In the genomic region with DNA sequence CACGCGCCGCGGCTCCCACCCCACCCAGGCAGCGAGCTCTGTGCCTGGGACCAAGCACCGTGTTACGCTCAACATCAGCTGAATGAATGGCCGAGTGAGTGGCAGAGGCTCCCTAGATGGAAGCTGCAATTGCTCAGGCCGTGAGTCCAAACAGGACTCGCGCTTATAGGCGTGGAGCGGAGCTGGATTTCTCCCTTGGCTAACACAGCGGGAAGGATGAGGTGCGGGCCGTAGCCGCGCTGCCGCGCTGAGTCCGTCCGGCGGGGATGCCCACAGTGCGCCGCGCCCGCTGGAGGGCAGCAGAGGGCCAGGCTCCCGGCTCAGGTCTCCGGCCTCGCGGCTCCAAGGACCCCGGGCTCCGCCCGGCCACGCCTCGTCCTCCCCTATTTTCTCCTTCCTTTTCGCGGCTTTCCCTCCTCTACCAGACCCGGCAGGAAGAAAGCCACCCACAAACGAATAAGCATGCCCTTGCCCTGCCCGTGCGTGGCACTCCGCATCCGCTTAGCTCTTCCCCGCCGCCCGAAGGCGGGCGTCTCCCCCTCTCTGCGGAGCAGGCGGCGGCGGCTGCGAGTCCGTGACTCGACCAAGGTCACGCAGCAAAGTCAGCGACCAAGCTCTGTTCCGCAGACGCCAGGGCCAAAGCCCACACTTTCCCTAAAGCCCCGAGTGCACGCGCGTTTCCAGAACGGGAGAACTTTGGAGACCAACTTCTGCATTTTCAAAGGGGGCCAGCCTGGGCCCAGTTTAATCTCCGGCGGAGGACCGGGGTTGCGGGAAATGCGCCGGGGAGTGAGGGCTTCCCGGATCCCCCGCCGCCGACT, we compare ENCODE assay signal across 1 cellular context.
TF ChIP-seq lines count a peak whose summit lies in the region.

No MANE protein-coding gene starts in this region.

TF ChIP-seq in HEK293, 187 proteins besides CTCF, POLR2A, EP300 and RAD21 (continued from another document and continues in another):
- TF ChIP-seq ZNF704 (tag by site-specific recombination; IDR thresholded peaks at IDR 0.05) (no peak), ZNF473 (tag by site-specific recombination; IDR thresholded peaks at IDR 0.05) (no peak), GLI4 (tag by site-specific recombination; IDR thresholded peaks at IDR 0.05) (no peak), PRDM10 (tag by site-specific recombination; IDR thresholded peaks at IDR 0.05) (peak; percentile 68), MEIS1 (CRISPR knock-in tag; IDR thresholded peaks at IDR 0.05; ENCODE audit: borderline replicate concordance) (no peak), ZNF157 (tag by site-specific recombination; IDR thresholded peaks at IDR 0.05) (no peak), KLF8 (tag by site-specific recombination; IDR thresholded peaks at IDR 0.05) (peak; percentile 80; the same call in 1 of the 2 replicates), ZNF654 (tag by site-specific recombination; IDR thresholded peaks at IDR 0.05; ENCODE audit: low read depth) (peak; percentile 14; the same call in 1 of the 2 replicates), ZSCAN30 (tag by site-specific recombination; IDR thresholded peaks at IDR 0.05) (no peak), ZNF292 (tag by site-specific recombination; IDR thresholded peaks at IDR 0.05; ENCODE audit: borderline replicate concordance, low read depth) (no peak), ZNF2 (tag by site-specific recombination; IDR thresholded peaks at IDR 0.05) (no peak), ZNF521 (tag by site-specific recombination; IDR thresholded peaks at IDR 0.05) (no peak), ZNF211 (tag by site-specific recombination; IDR thresholded peaks at IDR 0.05; ENCODE audit: low read depth) (no peak), ZNF23 (tag by site-specific recombination; IDR thresholded peaks at IDR 0.05; ENCODE audit: borderline replicate concordance) (no peak), SP3 (tag by site-specific recombination; IDR thresholded peaks at IDR 0.05) (peak; percentile 74), ZNF747 (tag by site-specific recombination; IDR thresholded peaks at IDR 0.05) (no peak), ZNF362 (tag by site-specific recombination; IDR thresholded peaks at IDR 0.05) (no peak), MZF1 (tag by site-specific recombination; IDR thresholded peaks at IDR 0.05; ENCODE audit: borderline replicate concordance) (no peak), ZNF785 (tag by site-specific recombination; IDR thresholded peaks at IDR 0.05) (no peak), ZNF561 (tag by site-specific recombination; IDR thresholded peaks at IDR 0.05; ENCODE audit: borderline replicate concordance) (0 out of 2 replicates have a peak, but pooled peaks have one; percentile 48), ZNF596 (tag by site-specific recombination; IDR thresholded peaks at IDR 0.05) (no peak), PBX3 (CRISPR knock-in tag; IDR thresholded peaks at IDR 0.05) (no peak), HOXC10 (CRISPR knock-in tag; IDR thresholded peaks at IDR 0.05) (no peak), BCL11A (tag by site-specific recombination; IDR thresholded peaks at IDR 0.05; ENCODE audit: low read depth) (no peak), ZNF311 (tag by site-specific recombination; IDR thresholded peaks at IDR 0.05; ENCODE audit: borderline replicate concordance) (no peak), HOXA7 (CRISPR knock-in tag; IDR thresholded peaks at IDR 0.05; ENCODE audit: borderline replicate concordance) (no peak), ZNF639 (tag by site-specific recombination; IDR thresholded peaks at IDR 0.05) (no peak), ZFP37 (tag by site-specific recombination; IDR thresholded peaks at IDR 0.05) (peak; percentile 69; the same call in 1 of the 2 replicates)
- TF ChIP-seq, protein P1, sequence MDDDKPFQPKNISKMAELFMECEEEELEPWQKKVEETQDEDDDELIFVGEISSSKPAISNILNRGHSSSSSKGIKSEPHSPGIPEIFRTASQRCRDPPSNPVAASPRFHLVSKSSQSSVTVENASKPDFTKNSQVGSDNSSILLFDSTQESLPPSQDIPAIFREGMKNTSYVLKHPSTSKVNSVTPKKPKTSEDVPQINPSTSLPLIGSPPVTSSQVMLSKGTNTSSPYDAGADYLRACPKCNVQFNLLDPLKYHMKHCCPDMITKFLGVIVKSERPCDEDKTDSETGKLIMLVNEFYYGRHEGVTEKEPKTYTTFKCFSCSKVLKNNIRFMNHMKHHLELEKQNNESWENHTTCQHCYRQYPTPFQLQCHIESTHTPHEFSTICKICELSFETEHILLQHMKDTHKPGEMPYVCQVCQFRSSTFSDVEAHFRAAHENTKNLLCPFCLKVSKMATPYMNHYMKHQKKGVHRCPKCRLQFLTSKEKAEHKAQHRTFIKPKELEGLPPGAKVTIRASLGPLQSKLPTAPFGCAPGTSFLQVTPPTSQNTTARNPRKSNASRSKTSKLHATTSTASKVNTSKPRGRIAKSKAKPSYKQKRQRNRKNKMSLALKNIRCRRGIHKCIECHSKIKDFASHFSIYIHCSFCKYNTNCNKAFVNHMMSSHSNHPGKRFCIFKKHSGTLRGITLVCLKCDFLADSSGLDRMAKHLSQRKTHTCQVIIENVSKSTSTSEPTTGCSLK (tag by site-specific recombination; IDR thresholded peaks at IDR 0.05): no peak
- TF ChIP-seq, protein P2, sequence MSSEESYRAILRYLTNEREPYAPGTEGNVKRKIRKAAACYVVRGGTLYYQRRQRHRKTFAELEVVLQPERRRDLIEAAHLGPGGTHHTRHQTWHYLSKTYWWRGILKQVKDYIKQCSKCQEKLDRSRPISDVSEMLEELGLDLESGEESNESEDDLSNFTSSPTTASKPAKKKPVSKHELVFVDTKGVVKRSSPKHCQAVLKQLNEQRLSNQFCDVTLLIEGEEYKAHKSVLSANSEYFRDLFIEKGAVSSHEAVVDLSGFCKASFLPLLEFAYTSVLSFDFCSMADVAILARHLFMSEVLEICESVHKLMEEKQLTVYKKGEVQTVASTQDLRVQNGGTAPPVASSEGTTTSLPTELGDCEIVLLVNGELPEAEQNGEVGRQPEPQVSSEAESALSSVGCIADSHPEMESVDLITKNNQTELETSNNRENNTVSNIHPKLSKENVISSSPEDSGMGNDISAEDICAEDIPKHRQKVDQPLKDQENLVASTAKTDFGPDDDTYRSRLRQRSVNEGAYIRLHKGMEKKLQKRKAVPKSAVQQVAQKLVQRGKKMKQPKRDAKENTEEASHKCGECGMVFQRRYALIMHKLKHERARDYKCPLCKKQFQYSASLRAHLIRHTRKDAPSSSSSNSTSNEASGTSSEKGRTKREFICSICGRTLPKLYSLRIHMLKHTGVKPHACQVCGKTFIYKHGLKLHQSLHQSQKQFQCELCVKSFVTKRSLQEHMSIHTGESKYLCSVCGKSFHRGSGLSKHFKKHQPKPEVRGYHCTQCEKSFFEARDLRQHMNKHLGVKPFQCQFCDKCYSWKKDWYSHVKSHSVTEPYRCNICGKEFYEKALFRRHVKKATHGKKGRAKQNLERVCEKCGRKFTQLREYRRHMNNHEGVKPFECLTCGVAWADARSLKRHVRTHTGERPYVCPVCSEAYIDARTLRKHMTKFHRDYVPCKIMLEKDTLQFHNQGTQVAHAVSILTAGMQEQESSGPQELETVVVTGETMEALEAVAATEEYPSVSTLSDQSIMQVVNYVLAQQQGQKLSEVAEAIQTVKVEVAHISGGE (tag by site-specific recombination; conservative IDR thresholded peaks at IDR 0.05; ENCODE audit: low read depth): no peak
- TF ChIP-seq, protein P3, sequence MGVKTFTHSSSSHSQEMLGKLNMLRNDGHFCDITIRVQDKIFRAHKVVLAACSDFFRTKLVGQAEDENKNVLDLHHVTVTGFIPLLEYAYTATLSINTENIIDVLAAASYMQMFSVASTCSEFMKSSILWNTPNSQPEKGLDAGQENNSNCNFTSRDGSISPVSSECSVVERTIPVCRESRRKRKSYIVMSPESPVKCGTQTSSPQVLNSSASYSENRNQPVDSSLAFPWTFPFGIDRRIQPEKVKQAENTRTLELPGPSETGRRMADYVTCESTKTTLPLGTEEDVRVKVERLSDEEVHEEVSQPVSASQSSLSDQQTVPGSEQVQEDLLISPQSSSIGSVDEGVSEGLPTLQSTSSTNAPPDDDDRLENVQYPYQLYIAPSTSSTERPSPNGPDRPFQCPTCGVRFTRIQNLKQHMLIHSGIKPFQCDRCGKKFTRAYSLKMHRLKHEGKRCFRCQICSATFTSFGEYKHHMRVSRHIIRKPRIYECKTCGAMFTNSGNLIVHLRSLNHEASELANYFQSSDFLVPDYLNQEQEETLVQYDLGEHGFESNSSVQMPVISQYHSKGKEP (tag by site-specific recombination; IDR thresholded peaks at IDR 0.05): no peak
- TF ChIP-seq, protein P4, sequence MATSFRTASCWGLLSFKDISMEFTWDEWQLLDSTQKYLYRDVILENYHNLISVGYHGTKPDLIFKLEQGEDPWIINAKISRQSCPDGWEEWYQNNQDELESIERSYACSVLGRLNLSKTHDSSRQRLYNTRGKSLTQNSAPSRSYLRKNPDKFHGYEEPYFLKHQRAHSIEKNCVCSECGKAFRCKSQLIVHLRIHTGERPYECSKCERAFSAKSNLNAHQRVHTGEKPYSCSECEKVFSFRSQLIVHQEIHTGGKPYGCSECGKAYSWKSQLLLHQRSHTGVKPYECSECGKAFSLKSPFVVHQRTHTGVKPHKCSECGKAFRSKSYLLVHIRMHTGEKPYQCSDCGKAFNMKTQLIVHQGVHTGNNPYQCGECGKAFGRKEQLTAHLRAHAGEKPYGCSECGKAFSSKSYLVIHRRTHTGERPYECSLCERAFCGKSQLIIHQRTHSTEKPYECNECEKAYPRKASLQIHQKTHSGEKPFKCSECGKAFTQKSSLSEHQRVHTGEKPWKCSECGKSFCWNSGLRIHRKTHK (tag by site-specific recombination; IDR thresholded peaks at IDR 0.05): no peak
- TF ChIP-seq, protein P5, sequence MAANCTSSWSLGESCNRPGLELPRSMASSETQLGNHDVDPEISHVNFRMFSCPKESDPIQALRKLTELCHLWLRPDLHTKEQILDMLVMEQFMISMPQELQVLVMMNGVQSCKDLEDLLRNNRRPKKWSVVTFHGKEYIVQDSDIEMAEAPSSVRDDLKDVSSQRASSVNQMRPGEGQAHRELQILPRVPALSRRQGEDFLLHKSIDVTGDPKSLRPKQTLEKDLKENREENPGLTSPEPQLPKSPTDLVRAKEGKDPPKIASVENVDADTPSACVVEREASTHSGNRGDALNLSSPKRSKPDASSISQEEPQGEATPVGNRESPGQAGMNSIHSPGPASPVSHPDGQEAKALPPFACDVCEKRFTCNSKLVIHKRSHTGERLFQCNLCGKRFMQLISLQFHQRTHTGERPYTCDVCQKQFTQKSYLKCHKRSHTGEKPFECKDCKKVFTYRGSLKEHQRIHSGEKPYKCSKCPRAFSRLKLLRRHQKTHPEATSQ (tag by site-specific recombination; IDR thresholded peaks at IDR 0.05): no peak
